8 cellular contexts compared by ENCODE assay signal in genomic region chr13:21638319-21639282, GRCh38.
DNase-seq lines count a peak whose midpoint lies in the region; ATAC-seq and TF ChIP-seq lines count a peak whose summit lies in the region.

No MANE protein-coding gene starts in this region.

- DNase-seq in NOMO-1 (lab: John Stamatoyannopoulos, UW; ENCODE audit: unreplicated experiment in 2 of 2) (peak; percentile 59 to 81), NOMO-1 treated with dmso at 0.1 percent for 144 hours (lab: John Stamatoyannopoulos, UW; ENCODE audit: unreplicated experiment) (no peak), NOMO-1 treated with DMSO at 0.1 percent for 48 hours (lab: John Stamatoyannopoulos, UW; ENCODE audit: unreplicated experiment) (peak; percentile 81), cardiac fibroblast (ENCODE audit: low read depth in 2 of 2) (peak; percentile 42 to 55), medulla oblongata (ENCODE audit: extremely low spot score) (peak; percentile 23)

- TF ChIP-seq CTCF in cardiac fibroblast (IDR thresholded peaks at IDR 0.05; ENCODE audit: low read depth, low read length), result peak; percentile 60

- no peak overlapping the region for H3K4me3 ChIP-seq in cardiac fibroblast (replicated peaks in 1 of 2; ENCODE audit: low read depth in 2 of 2, low read length in 2 of 2)

- ATAC-seq in GM21723 (IDR thresholded peaks at IDR 0.05; ENCODE audit: unreplicated experiment), result peak; percentile 49
- ATAC-seq in HG03025 (IDR thresholded peaks at IDR 0.05; ENCODE audit: low FRiP score, unreplicated experiment), result no peak
- ATAC-seq in HG03457 (IDR thresholded peaks at IDR 0.05; ENCODE audit: unreplicated experiment), result no peak
